In genomic region chr1:234134878-234135277, GRCh38 we compare ENCODE assay signal across 29 cellular contexts.
"Had no signal": no experiment of that assay in that cellular context is flagged by ENCODE, and none has a peak within 500 bp of the region (broad histone marks: within the 10 kb centered on the region; RNA-seq: fewer than 3 reads in every experiment).

No MANE protein-coding gene starts in this region.

- FAIRE-seq: endothelial cell of umbilical vein had no signal

- H3K36me3 Mint-ChIP-seq: activated CD4-positive, alpha-beta memory T cell treated with anti-CD3 and anti-CD28 coated beads for 36 hours; activated CD8-positive, alpha-beta memory T cell treated with anti-CD3 and anti-CD28 coated beads, Interleukin-2, amount 10 ng/mL, durations not matched to agents 7 days and 5 days; activated naive CD4-positive, alpha-beta T cell treated with anti-CD3 and anti-CD28 coated beads, Interleukin-2, amount 50 U/mL, for 24 hours; activated naive CD8-positive, alpha-beta T cell treated with anti-CD3 and anti-CD28 coated beads, Interleukin-2, amount 10 ng/mL, durations not matched to agents 7 days and 5 days; brain had no signal

- H3K36me3 ChIP-seq: ascending aorta, esophagus squamous epithelium, WERI-Rb-1 had no signal

- H3K27me3 ChIP-seq: ascending aorta, esophagus squamous epithelium had no signal

- H3K4me3 ChIP-seq: ascending aorta, esophagus squamous epithelium had no signal

- ATAC-seq: activated CD4-positive, CD25-positive, alpha-beta regulatory T cell treated with anti-CD3 and anti-CD28 coated beads, Interleukin-2, amount 50 U/mL, for 24 hours; activated CD8-positive, alpha-beta memory T cell treated with anti-CD3 and anti-CD28 coated beads, Interleukin-2, amount 10 ng/mL, durations not matched to agents 7 days and 5 days; activated CD8-positive, alpha-beta T cell treated with anti-CD3 and anti-CD28 coated beads, Interleukin-2, amount 10 ng/mL, durations not matched to agents 7 days and 5 days; T-helper 17 cell had no signal

- H3K4me1 Mint-ChIP-seq: activated B cell treated with CpG ODN at 0.5 μM for 24 hours; activated CD8-positive, alpha-beta memory T cell treated with anti-CD3 and anti-CD28 coated beads, Interleukin-2, amount 10 ng/mL, durations not matched to agents 7 days and 5 days; activated naive CD4-positive, alpha-beta T cell treated with anti-CD3 and anti-CD28 coated beads, Interleukin-2, amount 50 U/mL, for 24 hours; activated naive CD8-positive, alpha-beta T cell treated with anti-CD3 and anti-CD28 coated beads, Interleukin-2, amount 10 ng/mL, durations not matched to agents 7 days and 5 days; brain; T-helper 17 cell had no signal

- DNase-seq: activated B cell treated with CpG ODN at 0.5 μM for 24 hours; activated CD4-positive, alpha-beta memory T cell treated with anti-CD3 and anti-CD28 coated beads for 36 hours; activated CD4-positive, alpha-beta T cell treated with anti-CD3 and anti-CD28 coated beads for 48 hours; activated CD8-positive, alpha-beta memory T cell treated with anti-CD3 and anti-CD28 coated beads, Interleukin-2, amount 10 ng/mL, durations not matched to agents 7 days and 5 days; activated CD8-positive, alpha-beta memory T cell treated with anti-CD3 and anti-CD28 coated beads, Interleukin-2, amount 50 U/mL, for 4 hours; activated CD8-positive, alpha-beta T cell treated with anti-CD3 and anti-CD28 coated beads, Interleukin-2, amount 10 ng/mL, durations not matched to agents 7 days and 5 days; activated effector memory CD4-positive, alpha-beta T cell treated with anti-CD3 and anti-CD28 coated beads, Interleukin-2, amount 50 U/mL, for 16 hours; activated naive CD4-positive, alpha-beta T cell treated with anti-CD3 and anti-CD28 coated beads for 36 hours; activated naive CD8-positive, alpha-beta T cell treated with anti-CD3 and anti-CD28 coated beads, Interleukin-2, amount 10 ng/mL, durations not matched to agents 7 days and 5 days; activated T-cell treated with anti-CD3 and anti-CD28 coated beads, Interleukin-2, amount 50 U/mL, for 1 hour; activated T-cell treated with anti-CD3 and anti-CD28 coated beads, Interleukin-2, amount 50 U/mL, for 48 hours; caudate nucleus; cortex of kidney; effector CD8-positive, alpha-beta T cell; erythroblast; esophagus squamous epithelium; head of caudate nucleus; T-helper 1 cell; T-helper 17 cell; T1000; WERI-Rb-1 had no signal

- H3K27ac Mint-ChIP-seq: activated B cell treated with CpG ODN at 0.5 μM for 24 hours; activated CD4-positive, alpha-beta memory T cell treated with anti-CD3 and anti-CD28 coated beads for 36 hours; activated CD8-positive, alpha-beta memory T cell treated with anti-CD3 and anti-CD28 coated beads, Interleukin-2, amount 10 ng/mL, durations not matched to agents 7 days and 5 days; activated CD8-positive, alpha-beta T cell treated with anti-CD3 and anti-CD28 coated beads, Interleukin-2, amount 10 ng/mL, durations not matched to agents 7 days and 5 days; activated naive CD4-positive, alpha-beta T cell treated with anti-CD3 and anti-CD28 coated beads for 36 hours; activated naive CD4-positive, alpha-beta T cell treated with anti-CD3 and anti-CD28 coated beads, Interleukin-2, amount 50 U/mL, for 24 hours; activated naive CD8-positive, alpha-beta T cell treated with anti-CD3 and anti-CD28 coated beads, Interleukin-2, amount 10 ng/mL, durations not matched to agents 7 days and 5 days; activated T-helper 1 cell treated with anti-CD3 and anti-CD28 coated beads, Interleukin-12 subunit alpha, Interleukin-12 subunit beta, Interleukin-2, Interleukin-4 antibody, amounts not matched to agents 30 ng/mL and 10 ng/mL and 1 ng/mL, durations not matched to agents 14 hours and 24 hours and 36 hours; activated T-helper 2 cell treated with anti-CD3 and anti-CD28 coated beads, Interferon-gamma antibody, Interleukin-2, Interleukin-4, amounts not matched to agents 10 μg/mL and 5 μg/mL and 100 μg/mL, durations not matched to agents 14 hours and 24 hours and 36 hours; brain; T-helper 17 cell; T-helper 2 cell treated with Interferon-gamma antibody and Interleukin-4, amounts not matched to agents 5 μg/mL and 100 μg/mL, for 36 hours had no signal

- H3K4me3 Mint-ChIP-seq: activated B cell treated with CpG ODN at 0.5 μM for 24 hours; activated CD4-positive, alpha-beta memory T cell treated with anti-CD3 and anti-CD28 coated beads for 36 hours; activated CD8-positive, alpha-beta memory T cell treated with anti-CD3 and anti-CD28 coated beads, Interleukin-2, amount 10 ng/mL, durations not matched to agents 7 days and 5 days; activated CD8-positive, alpha-beta T cell treated with anti-CD3 and anti-CD28 coated beads, Interleukin-2, amount 10 ng/mL, durations not matched to agents 7 days and 5 days; activated naive CD4-positive, alpha-beta T cell treated with anti-CD3 and anti-CD28 coated beads for 36 hours; activated naive CD4-positive, alpha-beta T cell treated with anti-CD3 and anti-CD28 coated beads, Interleukin-2, amount 50 U/mL, for 24 hours; activated naive CD8-positive, alpha-beta T cell treated with anti-CD3 and anti-CD28 coated beads, Interleukin-2, amount 10 ng/mL, durations not matched to agents 7 days and 5 days; activated T-helper 1 cell treated with anti-CD3 and anti-CD28 coated beads, Interleukin-12 subunit alpha, Interleukin-12 subunit beta, Interleukin-2, Interleukin-4 antibody, amounts not matched to agents 30 ng/mL and 10 ng/mL and 1 ng/mL, durations not matched to agents 14 hours and 24 hours and 36 hours; brain; T-helper 17 cell; T-helper 2 cell treated with Interferon-gamma antibody and Interleukin-4, amounts not matched to agents 5 μg/mL and 100 μg/mL, for 36 hours had no signal

- H3K27me3 Mint-ChIP-seq: activated naive CD4-positive, alpha-beta T cell treated with anti-CD3 and anti-CD28 coated beads, Interleukin-2, amount 50 U/mL, for 24 hours had no signal

- H3K9me3 Mint-ChIP-seq: activated B cell treated with CpG ODN at 0.5 μM for 24 hours; activated CD4-positive, alpha-beta memory T cell treated with anti-CD3 and anti-CD28 coated beads for 36 hours; activated naive CD4-positive, alpha-beta T cell treated with anti-CD3 and anti-CD28 coated beads for 36 hours; activated naive CD4-positive, alpha-beta T cell treated with anti-CD3 and anti-CD28 coated beads, Interleukin-2, amount 50 U/mL, for 24 hours; activated naive CD8-positive, alpha-beta T cell treated with anti-CD3 and anti-CD28 coated beads, Interleukin-2, amount 10 ng/mL, durations not matched to agents 7 days and 5 days; activated T-helper 1 cell treated with anti-CD3 and anti-CD28 coated beads, Interleukin-12 subunit alpha, Interleukin-12 subunit beta, Interleukin-2, Interleukin-4 antibody, amounts not matched to agents 30 ng/mL and 10 ng/mL and 1 ng/mL, durations not matched to agents 14 hours and 24 hours and 36 hours; activated T-helper 2 cell treated with anti-CD3 and anti-CD28 coated beads, Interferon-gamma antibody, Interleukin-2, Interleukin-4, amounts not matched to agents 10 μg/mL and 5 μg/mL and 100 μg/mL, durations not matched to agents 14 hours and 24 hours and 36 hours; brain; T-helper 2 cell treated with Interferon-gamma antibody and Interleukin-4, amounts not matched to agents 5 μg/mL and 100 μg/mL, for 36 hours had no signal

- H3K27ac ChIP-seq: ascending aorta, esophagus squamous epithelium, WERI-Rb-1 had no signal

- H3K9me3 ChIP-seq: ascending aorta, esophagus squamous epithelium had no signal

- H3K4me1 ChIP-seq: ascending aorta had no signal
